8 cellular contexts compared by ENCODE assay signal in the genomic region with DNA sequence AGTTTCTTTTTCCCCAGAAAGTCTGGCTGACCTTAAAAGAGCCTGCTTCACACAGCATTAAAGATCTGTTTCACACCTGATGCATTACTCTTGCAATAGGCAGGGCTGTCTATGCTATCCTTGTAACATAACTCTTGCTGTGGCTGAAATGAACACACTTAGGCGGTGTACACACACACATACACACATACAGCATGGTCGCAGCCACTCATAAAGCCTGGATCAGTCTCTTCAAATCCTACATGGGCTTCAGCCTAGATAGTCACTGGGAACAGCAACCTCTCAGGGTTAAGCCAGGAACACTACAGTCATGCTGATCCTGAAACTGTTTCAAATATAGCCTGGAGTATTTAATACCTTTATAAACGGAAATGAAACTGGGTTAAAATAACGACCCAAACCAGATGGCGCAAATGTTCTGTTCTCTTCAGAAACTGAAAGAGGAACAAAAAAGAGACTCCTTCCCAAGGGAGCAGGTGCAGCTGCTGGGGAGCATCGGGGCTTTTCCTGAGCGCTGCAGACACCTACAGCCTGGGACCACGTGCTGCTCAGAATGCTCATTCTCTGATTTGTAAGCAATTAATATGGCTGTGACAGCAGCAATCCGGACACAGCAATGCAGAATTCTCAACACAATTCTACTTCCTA.
A peak's percentile ranks its signal among the peaks of the same experiment; 100 is the strongest.
DNase-seq lines count a peak whose midpoint lies in the region; ATAC-seq and TF ChIP-seq lines count a peak whose summit lies in the region.

No MANE protein-coding gene starts in this region.

- H3K9me2 ChIP-seq in GM23248 (ENCODE audit: insufficient read depth): no peaks in the 10 kb centered on the region

- no peak for TF ChIP-seq CTCF in dorsolateral prefrontal cortex (IDR thresholded peaks at IDR 0.05 in 54 of 56, conservative IDR thresholded peaks at IDR 0.05 in 2 of 56; ENCODE audit: low read depth in 1 of 56, partially characterized antibody in 56 of 56)

- in situ Hi-C loops in GM23248 (cut with MboI): no loop called here

- H2AFZ ChIP-seq in GM23248: no peak overlapping the region

- no peak overlapping the region for H3K4me2 ChIP-seq in GM23248 (ENCODE audit: unreplicated experiment)

- no peaks in the 10 kb centered on the region for H4K20me1 ChIP-seq in GM23248 (ENCODE audit: insufficient read depth)

- ATAC-seq in GM18499 (IDR thresholded peaks at IDR 0.05; ENCODE audit: insufficient read depth, unreplicated experiment) (peak; percentile 84), GM21381 (IDR thresholded peaks at IDR 0.05; ENCODE audit: unreplicated experiment) (peak; percentile 93), HG03520 (IDR thresholded peaks at IDR 0.05; ENCODE audit: unreplicated experiment) (peak; percentile 85)

- H3F3A ChIP-seq in GM23248 (ENCODE audit: insufficient read depth): no peaks in the 10 kb centered on the region

- no peaks in the 10 kb centered on the region for H3K79me2 ChIP-seq in GM23248 (ENCODE audit: insufficient read depth)

- H3K36me3 ChIP-seq in GM23248 (ENCODE audit: low read depth): no peaks in the 10 kb centered on the region

- peak overlapping the region in 8 of 59 donors; percentile 5 to 28 (median 9) for H3K4me3 ChIP-seq in dorsolateral prefrontal cortex
- no peak overlapping the region for H3K4me3 ChIP-seq in GM23248

- no peaks in the 10 kb centered on the region for H3K4me1 ChIP-seq in GM23248 (ENCODE audit: insufficient read depth)

- no peak overlapping the region for H3K9ac ChIP-seq in GM23248

- 16 to 18% methylated on average over 9 of the region's 9 CpGs for WGBS in GM23248 (ENCODE audit: low coverage in 1 of 2, low lambda C conversion rate in 2 of 2, missing lambda C conversion rate in 2 of 2), 2 experiments

- H3K27me3 ChIP-seq in dorsolateral prefrontal cortex: peaks cover 0 to 3% (median 0%) of the 10 kb centered on the region in 45 donors
- 0 out of 2 replicates have a peak, but pooled peaks cover 4% of the 10 kb centered on the region for H3K27me3 ChIP-seq in GM23248 (replicated peaks; ENCODE audit: insufficient read depth)

- DNase-seq in dorsolateral prefrontal cortex (peak in 2 of 10 donors; percentile 18 to 32), GM23248 (no peak), NCI-H2029 (lab: John Stamatoyannopoulos, UW) (no peak), activated gamma-delta T cell treated with Interleukin-2 at 50 U/mL for 16 hours (no peak)
- no peak for DNase-seq in stimulated activated naive CD4-positive, alpha-beta T cell treated with Interleukin-2 at 50 U/mL for 16 hours (lab: John Stamatoyannopoulos, UW)

- no peaks in the 10 kb centered on the region for H3K9me3 ChIP-seq in GM23248 (ENCODE audit: low read depth)

- intact Hi-C loops in dorsolateral prefrontal cortex (cut with DNase I): no loop called here

- H3K27ac ChIP-seq in dorsolateral prefrontal cortex: peak overlapping the region in 32 of 59 donors; percentile 0 to 65 (median 34)
- H3K27ac ChIP-seq in GM23248: no peak overlapping the region
